Comparison of ENCODE assay signal across 27 cellular contexts in genomic region chr10:116207180-116207579, GRCh38.
"Had no signal": no experiment of that assay in that cellular context is flagged by ENCODE, and none has a peak within 500 bp of the region (broad histone marks: within the 10 kb centered on the region; RNA-seq: fewer than 3 reads in every experiment).

No MANE protein-coding gene starts in this region.

- H3K9me3 Mint-ChIP-seq: endodermal cell had no signal

- FAIRE-seq: colon, keratinocyte had no signal

- H3K36me3 Mint-ChIP-seq: memory B cell; natural killer cell; stimulated activated effector memory CD8-positive, alpha-beta T cell treated with anti-CD3 and anti-CD28 coated beads, Interleukin-12 subunit alpha, Interleukin-12 subunit beta, amount 100 ng/mL, for 72 hours had no signal

- ATAC-seq: foreskin keratinocyte; gastroesophageal sphincter; heart right ventricle; left lung; lower lobe of right lung; natural killer cell; psoas muscle; sciatic nerve; stimulated activated effector memory CD8-positive, alpha-beta T cell treated with anti-CD3 and anti-CD28 coated beads, Interleukin-12 subunit alpha, Interleukin-12 subunit beta, amount 100 ng/mL, for 72 hours had no signal

- H3K27ac Mint-ChIP-seq: endodermal cell; memory B cell; natural killer cell; stimulated activated effector memory CD8-positive, alpha-beta T cell treated with anti-CD3 and anti-CD28 coated beads, Interleukin-12 subunit alpha, Interleukin-12 subunit beta, amount 100 ng/mL, for 72 hours had no signal

- DNase-seq: effector CD4-positive, alpha-beta T cell; endodermal cell; foreskin keratinocyte; glutamatergic neuron; heart right ventricle; hypothalamus; left lung; lower lobe of right lung; natural killer cell; ovary; psoas muscle; stimulated activated CD4-positive, alpha-beta T cell treated with anti-CD3 and anti-CD28 coated beads, Interleukin-2, amount 100 ng/mL, for 24 hours; stimulated activated CD4-positive, alpha-beta T cell treated with anti-CD3 and anti-CD28 coated beads, Interleukin-4, amount 100 ng/mL, for 24 hours; stimulated activated naive CD4-positive, alpha-beta T cell treated with Interleukin-2 at 50 U/mL for 16 hours; stomach; thyroid gland; trophoblast cell had no signal

- H3K27me3 ChIP-seq: foreskin keratinocyte, ovary, stomach, thyroid gland, vagina had no signal

- H3K27ac ChIP-seq: dorsolateral prefrontal cortex, epithelial cell of prostate, esophagus muscularis mucosa, foreskin keratinocyte, gastroesophageal sphincter, heart right ventricle, left lung, lower lobe of right lung, ovary, psoas muscle, stomach, thyroid gland, vagina had no signal

- H3K4me3 ChIP-seq: dorsolateral prefrontal cortex, esophagus muscularis mucosa, gastroesophageal sphincter, heart right ventricle, left lung, lower lobe of right lung, ovary, psoas muscle, stomach, thyroid gland, vagina had no signal

- H3K4me3 Mint-ChIP-seq: endodermal cell; memory B cell; natural killer cell; stimulated activated effector memory CD8-positive, alpha-beta T cell treated with anti-CD3 and anti-CD28 coated beads, Interleukin-12 subunit alpha, Interleukin-12 subunit beta, amount 100 ng/mL, for 72 hours had no signal

- H3K9me3 ChIP-seq: esophagus muscularis mucosa, gastroesophageal sphincter, heart right ventricle, left lung, lower lobe of right lung, ovary, psoas muscle, stomach, thyroid gland, vagina had no signal

- H3K4me1 ChIP-seq: foreskin keratinocyte, left lung, lower lobe of right lung, psoas muscle, thyroid gland had no signal

- H3K36me3 ChIP-seq: esophagus muscularis mucosa, gastroesophageal sphincter, heart right ventricle, left lung, lower lobe of right lung, ovary, stomach, thyroid gland, vagina had no signal

- H3K4me1 Mint-ChIP-seq: endodermal cell; memory B cell; natural killer cell; stimulated activated effector memory CD8-positive, alpha-beta T cell treated with anti-CD3 and anti-CD28 coated beads, Interleukin-12 subunit alpha, Interleukin-12 subunit beta, amount 100 ng/mL, for 72 hours had no signal
